In the genomic region with DNA sequence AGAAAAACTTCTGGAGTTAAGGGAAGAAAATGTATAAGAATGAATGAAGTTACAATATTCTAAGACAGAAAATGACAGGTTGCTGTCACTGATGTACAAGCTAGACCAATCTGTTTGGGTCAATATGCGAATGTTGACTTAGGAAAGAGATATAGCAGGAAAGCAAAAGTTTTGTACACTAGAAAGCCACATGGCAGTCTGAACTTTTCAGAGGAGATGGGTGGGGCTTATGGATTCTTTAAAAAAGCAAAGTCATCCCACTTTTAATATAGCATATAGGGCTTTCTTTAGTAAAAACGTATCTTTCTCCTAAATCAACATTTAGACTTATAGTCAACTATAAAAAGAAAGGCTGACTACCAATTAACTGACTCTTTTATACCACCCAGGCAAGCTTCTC, we compare ENCODE assay signal across 26 cellular contexts.
"Had no signal": no experiment of that assay in that cellular context is flagged by ENCODE, and none has a peak within 500 bp of the region (broad histone marks: within the 10 kb centered on the region; RNA-seq: fewer than 3 reads in every experiment).

No MANE protein-coding gene starts in this region.

- H3K36me3 Mint-ChIP-seq: naive thymus-derived CD8-positive, alpha-beta T cell; T-cell had no signal

- DNase-seq: activated CD4-positive, alpha-beta T cell treated with anti-CD3 and anti-CD28 coated beads for 1 hour; activated CD4-positive, alpha-beta T cell treated with anti-CD3 and anti-CD28 coated beads, Interleukin-2, amount 50 U/mL, for 4 hours; activated CD8-positive, alpha-beta memory T cell treated with anti-CD3 and anti-CD28 coated beads, Interleukin-2, amount 10 ng/mL, durations not matched to agents 7 days and 5 days; activated naive CD4-positive, alpha-beta T cell treated with anti-CD3 and anti-CD28 coated beads, Interleukin-2, amount 50 U/mL, for 16 hours; activated T-cell treated with anti-CD3 and anti-CD28 coated beads, Interleukin-2, amount 50 U/mL, for 24 hours; amniotic stem cell; body of pancreas; central memory CD4-positive, alpha-beta T cell; esophagus squamous epithelium; foreskin fibroblast; hypothalamus; left ventricle myocardium inferior; naive thymus-derived CD8-positive, alpha-beta T cell; right cardiac atrium; stimulated activated CD4-positive, alpha-beta T cell treated with anti-CD3 and anti-CD28 coated beads, Interleukin-4, amount 100 ng/mL, for 24 hours; stimulated activated naive CD4-positive, alpha-beta T cell treated with Interleukin-2 at 50 U/mL for 16 hours; substantia nigra; T-cell; T-helper 9 cell; trophoblast cell had no signal

- H3K27ac Mint-ChIP-seq: activated CD8-positive, alpha-beta memory T cell treated with anti-CD3 and anti-CD28 coated beads, Interleukin-2, amount 10 ng/mL, durations not matched to agents 7 days and 5 days; activated T-cell treated with anti-CD3 and anti-CD28 coated beads, Interleukin-2, amount 50 U/mL, for 24 hours; memory B cell; naive thymus-derived CD8-positive, alpha-beta T cell; T-cell had no signal

- H3K9me3 Mint-ChIP-seq: activated T-cell treated with anti-CD3 and anti-CD28 coated beads, Interleukin-2, amount 50 U/mL, for 24 hours; naive thymus-derived CD8-positive, alpha-beta T cell; T-cell had no signal

- ATAC-seq: activated CD8-positive, alpha-beta memory T cell treated with anti-CD3 and anti-CD28 coated beads, Interleukin-2, amount 10 ng/mL, durations not matched to agents 7 days and 5 days; body of pancreas; naive thymus-derived CD8-positive, alpha-beta T cell; right cardiac atrium; T-cell had no signal

- H3K27me3 Mint-ChIP-seq: activated CD8-positive, alpha-beta memory T cell treated with anti-CD3 and anti-CD28 coated beads, Interleukin-2, amount 10 ng/mL, durations not matched to agents 7 days and 5 days; activated T-cell treated with anti-CD3 and anti-CD28 coated beads, Interleukin-2, amount 50 U/mL, for 24 hours; memory B cell; naive thymus-derived CD8-positive, alpha-beta T cell; T-cell had no signal

- H3K4me3 Mint-ChIP-seq: activated CD8-positive, alpha-beta memory T cell treated with anti-CD3 and anti-CD28 coated beads, Interleukin-2, amount 10 ng/mL, durations not matched to agents 7 days and 5 days; activated T-cell treated with anti-CD3 and anti-CD28 coated beads, Interleukin-2, amount 50 U/mL, for 24 hours; memory B cell; naive thymus-derived CD8-positive, alpha-beta T cell; T-cell had no signal

- H3K27ac ChIP-seq: body of pancreas, coronary artery, esophagus squamous epithelium, left ventricle myocardium inferior, neutrophil, prostate gland, skin epidermis, VCaP had no signal
